In the genomic region with DNA sequence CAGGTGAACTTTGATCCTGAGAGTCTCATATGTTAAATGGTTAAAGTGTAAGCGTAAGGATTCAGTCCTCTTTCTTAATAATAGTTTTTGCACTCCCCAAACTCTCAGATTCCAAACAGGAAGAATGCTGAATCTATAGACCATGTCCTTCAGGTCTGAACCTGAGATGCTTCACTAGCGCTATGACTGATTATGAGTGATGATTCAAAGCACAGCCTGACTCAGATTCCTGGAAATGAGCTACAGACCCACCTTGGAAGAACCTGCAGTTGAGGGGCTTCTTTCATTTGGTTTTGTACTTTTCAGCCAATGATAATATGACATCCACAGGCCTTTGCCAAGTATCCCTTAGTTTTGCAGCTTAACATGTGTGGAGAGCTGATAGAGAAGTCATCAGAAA, we compare ENCODE assay signal across 14 cellular contexts. TPM values are rescaled to one million over a fixed set of nuclear protein-coding genes. Genes with fewer than 3 reads are reported as not detected.
A peak's percentile ranks its signal among the peaks of the same experiment; 100 is the strongest.
DNase-seq lines count a peak whose midpoint lies in the region; ATAC-seq and TF ChIP-seq lines count a peak whose summit lies in the region.
"Had no signal": no experiment of that assay in that cellular context is flagged by ENCODE, and none has a peak within 500 bp of the region (broad histone marks: within the 10 kb centered on the region; RNA-seq: fewer than 3 reads in every experiment).

No MANE protein-coding gene starts in this region.

- no peak overlapping the region for H3K4ac ChIP-seq in mesendoderm (ENCODE audit: low read depth, low read length)

- peak; percentile 63 to 74 for ATAC-seq in activated T-cell treated with anti-CD3 and anti-CD28 coated beads, Interleukin-2, amount 50 U/mL, for 72 hours (replicated peaks in 1 of 2)
- ATAC-seq: sciatic nerve had no signal

- no peak overlapping the region for H2BK120ac ChIP-seq in mesendoderm (ENCODE audit: low read depth, low read length)

- H3K9me3 Mint-ChIP-seq in activated T-cell treated with anti-CD3 and anti-CD28 coated beads, Interleukin-2, amount 50 U/mL, for 72 hours, result no peaks in the 10 kb centered on the region
- no peaks in the 10 kb centered on the region for H3K9me3 Mint-ChIP-seq in endodermal cell
- H3K9me3 Mint-ChIP-seq: T-helper 1 cell treated with Interleukin-12 subunit alpha and Interleukin-12 subunit beta and Interleukin-4 antibody, amounts not matched to agents 30 μg/mL and 1 μg/mL, for 36 hours had no signal

- TF ChIP-seq CTCF in endodermal cell (conservative IDR thresholded peaks at IDR 0.05) (no peak), tibial artery (IDR thresholded peaks at IDR 0.05) (no peak), RWPE1 (conservative IDR thresholded peaks at IDR 0.05; ENCODE audit: low read depth) (no peak)

- H3K36me3 ChIP-seq in endodermal cell (ENCODE audit: control insufficient read depth, insufficient read depth, low read length), result peaks cover 32% of the 10 kb centered on the region
- no peaks in the 10 kb centered on the region for H3K36me3 ChIP-seq in mesendoderm (ENCODE audit: control insufficient read depth, insufficient read depth, low read length)
- no peaks in the 10 kb centered on the region for H3K36me3 ChIP-seq in tibial artery

- POLR2A ChIA-PET in RWPE1 (lab: Yijun Ruan, JAX; ENCODE audit: low non-redundant PET), result no interaction called here

- no peak overlapping the region for H4K5ac ChIP-seq in mesendoderm (ENCODE audit: low read length)

- H3K27me3 Mint-ChIP-seq in activated T-cell treated with anti-CD3 and anti-CD28 coated beads, Interleukin-2, amount 50 U/mL, for 72 hours (ENCODE audit: low read depth), result peaks cover 42% of the 10 kb centered on the region
- peaks cover 29% of the 10 kb centered on the region for H3K27me3 Mint-ChIP-seq in endodermal cell (ENCODE audit: insufficient read depth)

- no peak overlapping the region for H2BK5ac ChIP-seq in mesendoderm (ENCODE audit: low read length)

- peak overlapping the region; percentile 27 to 47 for H3K4me3 Mint-ChIP-seq in activated T-cell treated with anti-CD3 and anti-CD28 coated beads, Interleukin-2, amount 50 U/mL, for 72 hours
- peak overlapping the region; percentile 87 for H3K4me3 Mint-ChIP-seq in endodermal cell
- H3K4me3 Mint-ChIP-seq: T-helper 1 cell treated with Interleukin-12 subunit alpha and Interleukin-12 subunit beta and Interleukin-4 antibody, amounts not matched to agents 30 μg/mL and 1 μg/mL, for 36 hours had no signal

- no peak overlapping the region for H2BK15ac ChIP-seq in mesendoderm (replicated peaks; ENCODE audit: low read depth)

- H3K79me1 ChIP-seq in mesendoderm (ENCODE audit: low read length), result no peaks in the 10 kb centered on the region

- H3K56ac ChIP-seq in mesendoderm (ENCODE audit: low read length), result peak overlapping the region; percentile 11

- CTCF ChIA-PET in RWPE1 (lab: Yijun Ruan, JAX), result no interaction called here

- no peaks in the 10 kb centered on the region for H3K36me3 Mint-ChIP-seq in activated T-cell treated with anti-CD3 and anti-CD28 coated beads, Interleukin-2, amount 50 U/mL, for 72 hours (ENCODE audit: insufficient read depth in 2 of 2)
- peaks cover 2% of the 10 kb centered on the region for H3K36me3 Mint-ChIP-seq in endodermal cell (ENCODE audit: low read depth)

- no peak overlapping the region for H3K18ac ChIP-seq in mesendoderm (ENCODE audit: low read length)

- H3K4me1 ChIP-seq in endodermal cell (ENCODE audit: control insufficient read depth, insufficient read depth, low read length) (no peaks in the 10 kb centered on the region), mesendoderm (ENCODE audit: control insufficient read depth, low read depth, low read length) (peaks cover 4% of the 10 kb centered on the region), tibial artery (peaks cover 0 to 56% (median 22%) of the 10 kb centered on the region in 4 donors)

- intact Hi-C loops in tibial artery (cut with DNase I; ENCODE audit: low total_unique reads), result no loop called here

- H3K4me3 ChIP-seq in endodermal cell (ENCODE audit: low read length) (peak overlapping the region; percentile 88), mesendoderm (ENCODE audit: low read length) (no peak overlapping the region), tibial artery (peak overlapping the region; percentile 56 to 70)

- no peaks in the 10 kb centered on the region for H3K9me3 ChIP-seq in endodermal cell (ENCODE audit: control insufficient read depth, low read length)
- no peaks in the 10 kb centered on the region for H3K9me3 ChIP-seq in tibial artery

- H2AK5ac ChIP-seq in mesendoderm (ENCODE audit: low read length), result no peak overlapping the region

- H3K27ac ChIP-seq in endodermal cell (ENCODE audit: low read depth, low read length) (no peak overlapping the region), mesendoderm (ENCODE audit: low read depth, low read length) (no peak overlapping the region), tibial artery (peak overlapping the region; percentile 79 to 92), RWPE1 (no peak overlapping the region)

- no peak overlapping the region for H4K8ac ChIP-seq in mesendoderm (ENCODE audit: low read depth, low read length)

- no peak overlapping the region for H3K27ac Mint-ChIP-seq in activated T-cell treated with anti-CD3 and anti-CD28 coated beads, Interleukin-2, amount 50 U/mL, for 72 hours
- H3K27ac Mint-ChIP-seq in endodermal cell, result no peak overlapping the region
- H3K27ac Mint-ChIP-seq: T-helper 1 cell treated with Interleukin-12 subunit alpha and Interleukin-12 subunit beta and Interleukin-4 antibody, amounts not matched to agents 30 μg/mL and 1 μg/mL, for 36 hours had no signal

- peaks cover 7% of the 10 kb centered on the region for H3K4me1 Mint-ChIP-seq in activated T-cell treated with anti-CD3 and anti-CD28 coated beads, Interleukin-2, amount 50 U/mL, for 72 hours (ENCODE audit: low read depth)
- peaks cover 20% of the 10 kb centered on the region for H3K4me1 Mint-ChIP-seq in endodermal cell

- peak in 1 of 2 donors; percentile 4 for DNase-seq in activated T-cell treated with anti-CD3 and anti-CD28 coated beads, Interleukin-2, amount 50 U/mL, for 72 hours
- no peak for DNase-seq in activated T-cell treated with anti-CD3 and anti-CD28 coated beads, Interleukin-2, amount 50 U/mL, for 48 hours
- DNase-seq in endodermal cell, result no peak
- DNase-seq in mesendoderm, result no peak
- DNase-seq in tibial artery, result no peak
- no peak for DNase-seq in anterior cingulate cortex (lab: John Stamatoyannopoulos, UW)
- DNase-seq in RWPE1 (ENCODE audit: low spot score), result no peak
- DNase-seq in OCI-M1 (lab: John Stamatoyannopoulos, UW), result no peak
- DNase-seq: DND-41, foreskin melanocyte, NCI-H1694 had no signal

- H3K4me2 ChIP-seq in mesendoderm (ENCODE audit: low read length), result no peak overlapping the region

- H3K27me3 ChIP-seq in endodermal cell (ENCODE audit: control insufficient read depth, insufficient read depth, low read length, poor library complexity, severe bottlenecking), result no peaks in the 10 kb centered on the region
- no peaks in the 10 kb centered on the region for H3K27me3 ChIP-seq in mesendoderm (ENCODE audit: insufficient read depth, low read length, poor library complexity)
- H3K27me3 ChIP-seq in tibial artery, result no peaks in the 10 kb centered on the region

- 47 to 100% methylated on average over 1 to 2 of the region's 2 CpGs for WGBS in endodermal cell (ENCODE audit: insufficient coverage in 1 of 2, insufficient read length in 1 of 2), 2 experiments
- WGBS in mesendoderm (ENCODE audit: extremely low coverage, insufficient coverage, low lambda C conversion rate), result no CpG with 5 or more reads among the region's 2 CpGs

- H3K79me2 ChIP-seq in mesendoderm (ENCODE audit: control insufficient read depth, insufficient read depth, low read length), result no peaks in the 10 kb centered on the region

- H3K9ac ChIP-seq in endodermal cell (ENCODE audit: extremely low read depth, low read length, poor library complexity, severe bottlenecking) (peak overlapping the region; percentile 73), mesendoderm (ENCODE audit: low read length) (no peak overlapping the region)

- H3K23ac ChIP-seq in mesendoderm (ENCODE audit: low read length), result no peak overlapping the region

RNA-seq across cellular contexts. Expression of gene EDNRA, which starts 1.4 kb away (rescaled TPM):
- total RNA-seq in activated T-cell treated with anti-CD3 and anti-CD28 coated beads, Interleukin-2, amount 50 U/mL, for 72 hours, result under 1 TPM; 0.34 to 0.69 TPM
- 10 to 100 TPM; 11.5 to 13.2 TPM for total RNA-seq in endodermal cell
- 25.4 TPM for polyA plus RNA-seq in endodermal cell (2013, experiment 1 of 2)
- 26.3 TPM for polyA plus RNA-seq in endodermal cell (2013, experiment 2 of 2)
- 1.3 TPM for polyA plus RNA-seq in mesendoderm (2013, experiment 1 of 2)
- polyA plus RNA-seq in mesendoderm (2013, experiment 2 of 2), result 1.5 TPM
- total RNA-seq: activated CD8-positive, alpha-beta memory T cell treated with anti-CD3 and anti-CD28 coated beads for 36 hours had no signal

Comparison
In these comparisons a context has a peak if more than half of its experiments do, and no peak if none do; other contexts are left out.
1. H3K27ac ChIP-seq: peak in tibial artery (2 of 2); none in endodermal cell (single experiment), mesendoderm (single experiment) and RWPE1 (single experiment).
2. RNA of gene EDNRA, which starts 1.4 kb away (total RNA-seq): 11.5 to 13.2 TPM in endodermal cell; 0.34 to 0.69 TPM in activated T-cell treated with anti-CD3 and anti-CD28 coated beads, Interleukin-2, amount 50 U/mL, for 72 hours; every median in the first group is over 4 times any median in the second.